ENCODE assay signal across 21 cellular contexts in genomic region chr2:127573298-127573697, GRCh38. TPM values are rescaled to one million over a fixed set of nuclear protein-coding genes. Genes with fewer than 3 reads are reported as not detected.
"Had no signal": no experiment of that assay in that cellular context is flagged by ENCODE, and none has a peak within 500 bp of the region (broad histone marks: within the 10 kb centered on the region; RNA-seq: fewer than 3 reads in every experiment).

No MANE protein-coding gene starts in this region.

- H3K4me3 Mint-ChIP-seq: activated CD4-positive, alpha-beta T cell treated with anti-CD3 and anti-CD28 coated beads, Interleukin-2, amount 10 ng/mL, durations not matched to agents 7 days and 5 days; activated naive CD4-positive, alpha-beta T cell treated with anti-CD3 and anti-CD28 coated beads, Interleukin-2, amount 10 ng/mL, durations not matched to agents 7 days and 5 days; activated naive CD8-positive, alpha-beta T cell treated with anti-CD3 and anti-CD28 coated beads, Interleukin-2, amount 50 U/mL, for 24 hours; brain; naive thymus-derived CD8-positive, alpha-beta T cell; stimulated activated memory B cell treated with anti-CD40 and anti-IgM and Interleukin-4, amounts not matched to agents 10 μg/mL and 1 μg/mL and 100 μg/mL, for 72 hours had no signal

- H3K27ac Mint-ChIP-seq: activated CD4-positive, alpha-beta T cell treated with anti-CD3 and anti-CD28 coated beads, Interleukin-2, amount 10 ng/mL, durations not matched to agents 7 days and 5 days; activated naive CD4-positive, alpha-beta T cell treated with anti-CD3 and anti-CD28 coated beads, Interleukin-2, amount 10 ng/mL, durations not matched to agents 7 days and 5 days; activated naive CD8-positive, alpha-beta T cell treated with anti-CD3 and anti-CD28 coated beads, Interleukin-2, amount 50 U/mL, for 24 hours; brain; stimulated activated memory B cell treated with anti-CD40 and anti-IgM and Interleukin-4, amounts not matched to agents 10 μg/mL and 1 μg/mL and 100 μg/mL, for 72 hours had no signal

- DNase-seq: activated CD4-positive, alpha-beta T cell treated with anti-CD3 and anti-CD28 coated beads, Interleukin-2, amount 10 ng/mL, durations not matched to agents 7 days and 5 days; activated CD4-positive, CD25-positive, alpha-beta regulatory T cell; activated naive CD4-positive, alpha-beta T cell treated with anti-CD3 and anti-CD28 coated beads, Interleukin-2, amount 10 ng/mL, durations not matched to agents 7 days and 5 days; activated naive CD8-positive, alpha-beta T cell treated with anti-CD3 and anti-CD28 coated beads, Interleukin-2, amount 50 U/mL, for 24 hours; anterior cingulate cortex; central memory CD4-positive, alpha-beta T cell; colonic mucosa; left ventricle myocardium inferior; mammary epithelial cell; naive thymus-derived CD8-positive, alpha-beta T cell; stimulated activated CD4-positive, alpha-beta T cell treated with anti-CD3 and anti-CD28 coated beads, Interleukin-4, amount 100 ng/mL, for 24 hours; T-helper 1 cell; T-helper 9 cell had no signal

- H3K9me3 ChIP-seq: colonic mucosa, left ventricle myocardium inferior, mucosa of descending colon, pancreas, sigmoid colon, thoracic aorta had no signal

- H3K36me3 ChIP-seq: left ventricle myocardium inferior, pancreas, sigmoid colon, thoracic aorta had no signal

- H3K36me3 Mint-ChIP-seq: activated naive CD4-positive, alpha-beta T cell treated with anti-CD3 and anti-CD28 coated beads, Interleukin-2, amount 10 ng/mL, durations not matched to agents 7 days and 5 days; brain; naive thymus-derived CD8-positive, alpha-beta T cell; stimulated activated memory B cell treated with anti-CD40 and anti-IgM and Interleukin-4, amounts not matched to agents 10 μg/mL and 1 μg/mL and 100 μg/mL, for 72 hours had no signal

- ATAC-seq: activated naive CD8-positive, alpha-beta T cell treated with anti-CD3 and anti-CD28 coated beads, Interleukin-2, amount 50 U/mL, for 24 hours; mucosa of descending colon; naive thymus-derived CD8-positive, alpha-beta T cell; pancreas; SK-N-SH treated with all-trans-retinoic acid at 6 μM for 48 hours; stimulated activated memory B cell treated with anti-CD40 and anti-IgM and Interleukin-4, amounts not matched to agents 10 μg/mL and 1 μg/mL and 100 μg/mL, for 72 hours had no signal

- H3K4me1 ChIP-seq: colonic mucosa, pancreas had no signal

- H3K4me3 ChIP-seq: colonic mucosa, left ventricle myocardium inferior, mucosa of descending colon, pancreas, sigmoid colon, thoracic aorta had no signal

- H3K27ac ChIP-seq: colonic mucosa, left ventricle myocardium inferior, pancreas, sigmoid colon, thoracic aorta had no signal

- H3K27me3 Mint-ChIP-seq: stimulated activated memory B cell treated with anti-CD40 and anti-IgM and Interleukin-4, amounts not matched to agents 10 μg/mL and 1 μg/mL and 100 μg/mL, for 72 hours had no signal

- H3K27me3 ChIP-seq: colonic mucosa, pancreas, sigmoid colon had no signal

- H3K9me3 Mint-ChIP-seq: activated CD4-positive, alpha-beta T cell treated with anti-CD3 and anti-CD28 coated beads, Interleukin-2, amount 10 ng/mL, durations not matched to agents 7 days and 5 days; activated naive CD4-positive, alpha-beta T cell treated with anti-CD3 and anti-CD28 coated beads, Interleukin-2, amount 10 ng/mL, durations not matched to agents 7 days and 5 days; activated naive CD8-positive, alpha-beta T cell treated with anti-CD3 and anti-CD28 coated beads, Interleukin-2, amount 50 U/mL, for 24 hours; brain; naive thymus-derived CD8-positive, alpha-beta T cell; stimulated activated memory B cell treated with anti-CD40 and anti-IgM and Interleukin-4, amounts not matched to agents 10 μg/mL and 1 μg/mL and 100 μg/mL, for 72 hours had no signal

RNA-seq across cellular contexts. Expression of gene MYO7B, which starts 37.8 kb away (rescaled TPM):
- total RNA-seq: mammary epithelial cell had no signal
- polyA plus RNA-seq: keratinocyte, mammary epithelial cell had no signal
